In the genomic region with DNA sequence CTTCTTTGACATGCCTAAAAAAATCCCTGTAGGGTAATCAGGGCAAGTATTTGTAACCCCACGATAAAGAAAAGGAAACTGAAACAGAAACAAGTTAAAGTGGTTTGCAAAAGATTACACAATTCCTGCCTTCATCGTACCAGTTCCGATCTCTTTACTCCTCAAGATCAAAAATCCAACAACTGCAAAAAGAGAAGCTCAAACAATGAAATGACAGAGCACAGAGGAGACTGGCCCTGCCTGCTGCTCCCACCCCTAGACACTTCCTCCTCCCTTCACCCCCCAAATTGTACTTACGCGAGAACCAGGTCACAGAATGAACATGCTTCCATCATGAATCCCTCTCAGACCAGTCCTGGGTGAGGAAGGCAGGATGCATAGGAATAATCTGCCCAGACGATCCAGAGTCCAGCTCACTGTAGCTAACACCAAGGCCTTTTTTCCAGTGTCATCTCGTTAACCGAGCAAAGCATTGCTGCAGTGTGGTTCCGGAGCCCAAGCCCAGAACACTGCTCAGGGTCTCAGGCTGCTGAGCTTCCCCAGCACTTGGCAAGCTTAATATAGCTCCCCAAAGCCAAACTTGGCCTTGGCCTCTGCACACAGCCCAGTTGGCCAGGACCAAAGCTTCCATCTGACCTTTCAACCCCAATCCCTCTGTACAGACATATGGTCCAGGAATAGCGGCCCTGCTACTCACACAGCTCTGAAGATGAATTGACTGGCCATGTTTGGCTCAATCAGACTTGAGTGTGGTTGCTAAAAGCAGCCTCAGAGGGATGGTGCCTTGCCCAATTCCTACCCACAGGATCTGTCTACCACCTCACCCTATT, we compare ENCODE assay signal across 10 cellular contexts. TPM values are rescaled to one million over a fixed set of nuclear protein-coding genes. Genes with fewer than 3 reads are reported as not detected.
DNase-seq lines count a peak whose midpoint lies in the region; TF ChIP-seq lines count a peak whose summit lies in the region.
"Had no signal": no experiment of that assay in that cellular context is flagged by ENCODE, and none has a peak within 500 bp of the region (broad histone marks: within the 10 kb centered on the region; RNA-seq: fewer than 3 reads in every experiment).

No MANE protein-coding gene starts in this region.

- TF ChIP-seq POLR2A in NB4 (IDR thresholded peaks at IDR 0.05; ENCODE audit: extremely low read depth, insufficient read length), result no peak

- TF ChIP-seq CTCF in NB4 (IDR thresholded peaks at IDR 0.05; ENCODE audit: low read depth, low read length) (no peak), fibroblast of villous mesenchyme (IDR thresholded peaks at IDR 0.05; ENCODE audit: insufficient read depth, low read depth, low read length) (no peak)

- H3K27me3 ChIP-seq in stomach smooth muscle (ENCODE audit: control insufficient read depth in 1 of 2, insufficient read depth in 2 of 2, low read length in 2 of 2), result no peaks in the 10 kb centered on the region

- peak overlapping the region; percentile 37 for H3K27ac ChIP-seq in stomach smooth muscle (ENCODE audit: low read length)
- H3K27ac ChIP-seq: 22Rv1 had no signal

- no peaks in the 10 kb centered on the region for H3K9me3 ChIP-seq in stomach smooth muscle (ENCODE audit: control insufficient read depth in 2 of 2, low read length in 2 of 2)

- no peaks in the 10 kb centered on the region for H3K36me3 ChIP-seq in stomach smooth muscle (ENCODE audit: control insufficient read depth in 2 of 2, insufficient read depth in 2 of 2, low read length in 2 of 2)

- peaks cover 15% of the 10 kb centered on the region for H3K4me1 ChIP-seq in stomach smooth muscle (ENCODE audit: control insufficient read depth, insufficient read depth, low read length)

- DNase-seq in SIG-M5 treated with dmso at 0.1 percent for 504 hours (lab: John Stamatoyannopoulos, UW; ENCODE audit: unreplicated experiment) (peak; percentile 70), SIG-M5 (lab: John Stamatoyannopoulos, UW) (no peak), NB4 (ENCODE audit: low read depth) (peak; percentile 42), fibroblast of villous mesenchyme (ENCODE audit: low read depth) (peak; percentile 14), RPMI8226 (no peak), dedifferentiated amniotic fluid mesenchymal stem cell (ENCODE audit: extremely low spot score) (no peak)
- no peak for DNase-seq in activated CD4-positive, alpha-beta T cell treated with anti-CD3 and anti-CD28 coated beads for 1 hour
- DNase-seq: occipital lobe had no signal

- H3K4me3 ChIP-seq in NB4 (ENCODE audit: low read depth, low read length), result no peak overlapping the region
- peak overlapping the region; percentile 18 for H3K4me3 ChIP-seq in fibroblast of villous mesenchyme (ENCODE audit: low read depth, low read length)
- peak overlapping the region in 1 of 2 donors; percentile 44 for H3K4me3 ChIP-seq in stomach smooth muscle (ENCODE audit: low read length in 2 of 2)

- peak overlapping the region in 1 of 2 donors; percentile 42 for H3K9ac ChIP-seq in stomach smooth muscle (ENCODE audit: low read length in 2 of 2)

RNA-seq across cellular contexts. Expression of gene RXRG, which starts 20.3 kb away (rescaled TPM):
- total RNA-seq in fibroblast of villous mesenchyme, result not detected in 2 replicates

Comparison
In these comparisons a context has a peak if more than half of its experiments do, and no peak if none do; other contexts are left out.
1. DNase-seq: peak in SIG-M5 treated with dmso at 0.1 percent for 504 hours (single experiment), NB4 (single experiment) and fibroblast of villous mesenchyme (single experiment); none in SIG-M5 (single experiment), RPMI8226 (single experiment), dedifferentiated amniotic fluid mesenchymal stem cell (single experiment) and activated CD4-positive, alpha-beta T cell treated with anti-CD3 and anti-CD28 coated beads for 1 hour (single experiment).